In genomic region chr5:26791021-26791420, GRCh38 we compare ENCODE assay signal across 24 cellular contexts.
DNase-seq lines count a peak whose midpoint lies in the region; ATAC-seq and TF ChIP-seq lines count a peak whose summit lies in the region.
"Had no signal": no experiment of that assay in that cellular context is flagged by ENCODE, and none has a peak within 500 bp of the region (broad histone marks: within the 10 kb centered on the region; RNA-seq: fewer than 3 reads in every experiment).

No MANE protein-coding gene starts in this region.

- POLR2A ChIA-PET in Panc1 (lab: Charles Lee) = interaction anchor here (0.5 kb wide), 1 partner anchor 426 kb away, joined by 3 read pairs; no protein-coding TSS in a partner anchor
- POLR2A ChIA-PET in naive thymus-derived CD4-positive, alpha-beta T cell (lab: Charles Lee) = no interaction called here

- H3K4me3 ChIP-seq in Panc1 (ENCODE audit: low read depth in 2 of 2, low read length in 2 of 2) (peak overlapping the region; percentile 6 to 25; a peak in 3 of 4 replicates), mesodermal cell (ENCODE audit: extremely low read depth, insufficient read depth, low read length, poor library complexity, severe bottlenecking) (no peak overlapping the region), neuronal stem cell (ENCODE audit: low read length in 2 of 2) (no peak overlapping the region), sigmoid colon (no peak overlapping the region)
- no peak overlapping the region for H3K4me3 ChIP-seq in naive thymus-derived CD4-positive, alpha-beta T cell (ENCODE audit: low read length)
- H3K4me3 ChIP-seq: SK-N-MC had no signal

- TF ChIP-seq POLR2A in sigmoid colon (IDR thresholded peaks at IDR 0.05) = no peak

- intact Hi-C loops in Panc1 (cut with micrococcal nuclease; ENCODE audit: unreplicated experiment) (no loop called here), sigmoid colon (cut with DNase I) (no loop called here)
- intact Hi-C loops in naive thymus-derived CD4-positive, alpha-beta T cell (cut with micrococcal nuclease) = no loop called here

- peak; percentile 87 for ATAC-seq in Panc1
- ATAC-seq in naive thymus-derived CD4-positive, alpha-beta T cell = no peak

- H3K36me3 ChIP-seq in Panc1 (ENCODE audit: control insufficient read depth, insufficient read depth, low read length) (no peaks in the 10 kb centered on the region), mesodermal cell (ENCODE audit: control insufficient read depth, insufficient read depth, low read length) (no peaks in the 10 kb centered on the region), neuronal stem cell (replicated peaks in 1 of 2; ENCODE audit: control insufficient read depth in 2 of 2, insufficient read depth in 2 of 2, low read length in 2 of 2) (no peaks in the 10 kb centered on the region), sigmoid colon (no peaks in the 10 kb centered on the region)
- H3K36me3 ChIP-seq in naive thymus-derived CD4-positive, alpha-beta T cell (ENCODE audit: control insufficient read depth in 2 of 3, insufficient read depth in 3 of 3, low read length in 3 of 3) = no peaks in the 10 kb centered on the region

- H3K27ac ChIP-seq in Panc1 (ENCODE audit: low read length) = peak overlapping the region; percentile 76
- peak overlapping the region; percentile 93 for H3K27ac ChIP-seq in mesodermal cell (ENCODE audit: low read depth, low read length, severe bottlenecking)
- H3K27ac ChIP-seq in neuronal stem cell (replicated peaks; ENCODE audit: low read length) = no peak overlapping the region
- H3K27ac ChIP-seq in sigmoid colon = no peak overlapping the region
- H3K27ac ChIP-seq in naive thymus-derived CD4-positive, alpha-beta T cell (ENCODE audit: low read depth, low read length) = no peak overlapping the region
- H3K27ac ChIP-seq: C4-2B, HL-60, RWPE1, SK-N-MC had no signal

- no peak overlapping the region for H3K18ac ChIP-seq in neuronal stem cell (ENCODE audit: low read length)

- no peak for TF ChIP-seq EP300 in sigmoid colon (IDR thresholded peaks at IDR 0.05)

- H3K9ac ChIP-seq in neuronal stem cell (ENCODE audit: low read depth, low read length, poor library complexity) = no peak overlapping the region

- no peak overlapping the region for H4K8ac ChIP-seq in neuronal stem cell (ENCODE audit: low read depth, low read length)

- H3K4me1 Mint-ChIP-seq in naive thymus-derived CD4-positive, alpha-beta T cell = peaks cover 0 to 2% (median 0%) of the 10 kb centered on the region in 7 donors
- H3K4me1 Mint-ChIP-seq: CD8-positive, alpha-beta memory T cell had no signal

- DNase-seq in HCEC 1CT (peak; percentile 32), Panc1 (ENCODE audit: low read depth, low spot score) (peak; percentile 57), neuronal stem cell (ENCODE audit: low spot score) (no peak), sigmoid colon (no peak), DMS 273 (lab: John Stamatoyannopoulos, UW; ENCODE audit: unreplicated experiment) (no peak)
- no peak for DNase-seq in naive thymus-derived CD4-positive, alpha-beta T cell
- DNase-seq: Calu3; CD8-positive, alpha-beta memory T cell; GDM1; H7; HFFc6; KBM-7; NCI-H1105 treated with DMSO at 0.1 percent for 48 hours; NCI-H2029 treated with DMSO at 0.1 percent for 48 hours; NCI-H226; NCI-H510A treated with DMSO at 0.1 percent for 48 hours; NCI-H774; OCI-M1; SHP77 treated with DMSO at 0.1 percent for 48 hours had no signal

- H3K27me3 ChIP-seq in Panc1 (ENCODE audit: control insufficient read depth, insufficient read depth, low read length) (no peaks in the 10 kb centered on the region), neuronal stem cell (ENCODE audit: control insufficient read depth in 3 of 3, insufficient read depth in 3 of 3, low read depth in 1 of 3, low read length in 3 of 3) (no peaks in the 10 kb centered on the region), sigmoid colon (no peaks in the 10 kb centered on the region)
- no peaks in the 10 kb centered on the region for H3K27me3 ChIP-seq in naive thymus-derived CD4-positive, alpha-beta T cell (ENCODE audit: control insufficient read depth in 2 of 2, insufficient read depth in 2 of 2, low read length in 2 of 2)

- TF ChIP-seq CTCF in Panc1 (IDR thresholded peaks at IDR 0.05) (no peak), sigmoid colon (IDR thresholded peaks at IDR 0.05) (no peak)

- no peak overlapping the region for H3K14ac ChIP-seq in neuronal stem cell (ENCODE audit: low read length)

- H2AK5ac ChIP-seq in neuronal stem cell (ENCODE audit: low read depth, low read length) = no peak overlapping the region

- CTCF ChIA-PET in Panc1 (lab: Charles Lee) = no interaction called here
- CTCF ChIA-PET in naive thymus-derived CD4-positive, alpha-beta T cell (lab: Charles Lee) = no interaction called here

- no peaks in the 10 kb centered on the region for H3K9me3 ChIP-seq in Panc1 (ENCODE audit: control insufficient read depth, insufficient read depth, low read depth, low read length)
- H3K9me3 ChIP-seq in mesodermal cell (ENCODE audit: control insufficient read depth, low read length) = peaks cover 3% of the 10 kb centered on the region
- H3K9me3 ChIP-seq in neuronal stem cell (replicated peaks in 1 of 2; ENCODE audit: control insufficient read depth in 2 of 2, insufficient read depth in 1 of 2, low read depth in 1 of 2, low read length in 2 of 2) = no peaks in the 10 kb centered on the region
- H3K9me3 ChIP-seq in sigmoid colon = no peaks in the 10 kb centered on the region
- H3K9me3 ChIP-seq in naive thymus-derived CD4-positive, alpha-beta T cell (ENCODE audit: control insufficient read depth in 2 of 3, low read length in 3 of 3) = no peaks in the 10 kb centered on the region

- H2BK5ac ChIP-seq in neuronal stem cell (ENCODE audit: low read length) = no peak overlapping the region

- no peak overlapping the region for H3K23ac ChIP-seq in neuronal stem cell (ENCODE audit: low read depth, low read length, poor library complexity)

- H3K4me2 ChIP-seq in neuronal stem cell (ENCODE audit: insufficient read depth, low read length, poor library complexity, severe bottlenecking) = no peak overlapping the region

- no peak overlapping the region for H2BK15ac ChIP-seq in neuronal stem cell (ENCODE audit: low read length)

- H2BK12ac ChIP-seq in neuronal stem cell (ENCODE audit: low read length) = no peak overlapping the region

- H4K91ac ChIP-seq in neuronal stem cell (ENCODE audit: low read depth, low read length, poor library complexity) = no peak overlapping the region

- no peak overlapping the region for H3K4me3 Mint-ChIP-seq in naive thymus-derived CD4-positive, alpha-beta T cell
- H3K4me3 Mint-ChIP-seq: CD8-positive, alpha-beta memory T cell; HFFc6 had no signal

- in situ Hi-C loops in Panc1 (cut with HindIII; ENCODE audit: low pct_unique_long_range_greater_than_20kb, low sequenced_read_pairs) = no loop called here

- peaks cover 0 to 3% (median 0%) of the 10 kb centered on the region in 5 donors for H3K36me3 Mint-ChIP-seq in naive thymus-derived CD4-positive, alpha-beta T cell
- H3K36me3 Mint-ChIP-seq: CD8-positive, alpha-beta memory T cell had no signal

- peaks cover 0 to 24% (median 8%) of the 10 kb centered on the region in 11 donors for H3K9me3 Mint-ChIP-seq in naive thymus-derived CD4-positive, alpha-beta T cell

- H3K27me3 Mint-ChIP-seq in naive thymus-derived CD4-positive, alpha-beta T cell = no peaks in the 10 kb centered on the region
- H3K27me3 Mint-ChIP-seq: CD8-positive, alpha-beta memory T cell had no signal

- H2BK120ac ChIP-seq in neuronal stem cell (ENCODE audit: low read depth, low read length) = no peak overlapping the region

- no peak overlapping the region for H3K4ac ChIP-seq in neuronal stem cell (ENCODE audit: low read length)

- H3K27ac Mint-ChIP-seq in naive thymus-derived CD4-positive, alpha-beta T cell = no peak overlapping the region
- H3K27ac Mint-ChIP-seq: CD8-positive, alpha-beta memory T cell; HFFc6 had no signal

- peaks cover 13% of the 10 kb centered on the region; the same call in 1 of the 2 replicates for H3K4me1 ChIP-seq in Panc1 (ENCODE audit: control insufficient read depth, insufficient read depth, low read length)
- peaks cover 9% of the 10 kb centered on the region for H3K4me1 ChIP-seq in mesodermal cell (ENCODE audit: control insufficient read depth, insufficient read depth, low read length, poor library complexity, severe bottlenecking)
- no peaks in the 10 kb centered on the region for H3K4me1 ChIP-seq in neuronal stem cell (ENCODE audit: control insufficient read depth in 2 of 2, insufficient read depth in 1 of 2, low read depth in 1 of 2, low read length in 2 of 2)
- no peaks in the 10 kb centered on the region for H3K4me1 ChIP-seq in sigmoid colon
- no peaks in the 10 kb centered on the region for H3K4me1 ChIP-seq in naive thymus-derived CD4-positive, alpha-beta T cell (ENCODE audit: control insufficient read depth in 2 of 2, insufficient read depth in 2 of 2, low read length in 2 of 2)

- WGBS in mesodermal cell (ENCODE audit: insufficient coverage in 2 of 2), 2 experiments = 55% methylated on average over 3 of the region's 3 CpGs; no CpG with 5 or more reads in 1 of the 2 experiments
- WGBS in neuronal stem cell (ENCODE audit: extremely low coverage in 2 of 2, insufficient read length in 2 of 2, insufficient replicate concordance in 1 of 2), 2 donors = no CpG with 5 or more reads among the region's 3 CpGs
- 40 to 43% methylated on average over 3 of the region's 3 CpGs for WGBS in sigmoid colon, 2 donors

- BruUV-seq in Panc1 (replicated peaks; lab: Mats Ljungman, UMichigan) = no TSS peak

- H3K79me1 ChIP-seq in neuronal stem cell (ENCODE audit: low read depth, low read length) = no peaks in the 10 kb centered on the region

- H2AFZ ChIP-seq in neuronal stem cell (ENCODE audit: low read length) = peak overlapping the region; percentile 34

Comparison
In these comparisons a context has a peak if more than half of its experiments do, and no peak if none do; other contexts are left out.
1. DNase-seq: peak in HCEC 1CT (single experiment) and Panc1 (single experiment); none in neuronal stem cell (single experiment), sigmoid colon (single experiment), naive thymus-derived CD4-positive, alpha-beta T cell (0 of 9) and DMS 273 (single experiment).
2. H3K27ac ChIP-seq: peak in Panc1 (single experiment) and mesodermal cell (single experiment); none in neuronal stem cell (single experiment), sigmoid colon (0 of 4) and naive thymus-derived CD4-positive, alpha-beta T cell (single experiment).
3. H3K4me3 ChIP-seq: peak in Panc1 (2 of 2); none in mesodermal cell (single experiment), neuronal stem cell (0 of 2), sigmoid colon (0 of 4) and naive thymus-derived CD4-positive, alpha-beta T cell (single experiment).